ENCODE assay signal across 10 cellular contexts in genomic region chr22:28977050-28977449, GRCh38.
A peak's percentile ranks its signal among the peaks of the same experiment; 100 is the strongest.
DNase-seq lines count a peak whose midpoint lies in the region; TF ChIP-seq lines count a peak whose summit lies in the region.
"Had no signal": no experiment of that assay in that cellular context is flagged by ENCODE, and none has a peak within 500 bp of the region (broad histone marks: within the 10 kb centered on the region; RNA-seq: fewer than 3 reads in every experiment).

No MANE protein-coding gene starts in this region.

- no peak overlapping the region for H3K4me3 Mint-ChIP-seq in mesothelial cell of epicardium
- H3K4me3 Mint-ChIP-seq: central memory CD8-positive, alpha-beta T cell had no signal

- TF ChIP-seq POLR2A in vagina (IDR thresholded peaks at IDR 0.05), result no peak

- H3K36me3 Mint-ChIP-seq in mesothelial cell of epicardium, result peaks cover 2% of the 10 kb centered on the region

- H3K27ac ChIP-seq in vagina, result peak overlapping the region; percentile 78

- no peaks in the 10 kb centered on the region for H3K9me3 Mint-ChIP-seq in mesothelial cell of epicardium
- H3K9me3 Mint-ChIP-seq: central memory CD8-positive, alpha-beta T cell had no signal

- H3K4me3 ChIP-seq in epithelial cell of proximal tubule (ENCODE audit: low read depth, low read length) (peak overlapping the region; percentile 31), vagina (no peak overlapping the region)

- intact Hi-C loops in vagina (cut with DNase I), result no loop called here

- peaks cover 44% of the 10 kb centered on the region for H3K4me1 ChIP-seq in vagina

- no peaks in the 10 kb centered on the region for H3K27me3 ChIP-seq in vagina
- H3K27me3 ChIP-seq: sigmoid colon had no signal

- H3K27ac Mint-ChIP-seq in mesothelial cell of epicardium, result peak overlapping the region; percentile 98

- no peak for TF ChIP-seq CTCF in epithelial cell of proximal tubule (conservative IDR thresholded peaks at IDR 0.05; ENCODE audit: low read depth, low read length)
- TF ChIP-seq CTCF in mesothelial cell of epicardium (IDR thresholded peaks at IDR 0.05; ENCODE audit: unreplicated experiment), result no peak
- no peak for TF ChIP-seq CTCF in vagina (IDR thresholded peaks at IDR 0.05)

- H3K36me3 ChIP-seq in vagina, result no peaks in the 10 kb centered on the region
- H3K36me3 ChIP-seq: sigmoid colon had no signal

- DNase-seq in DMS53 (lab: John Stamatoyannopoulos, UW) (peak; percentile 13), DMS53 treated with DMSO at 0.1 percent for 48 hours (lab: John Stamatoyannopoulos, UW; ENCODE audit: unreplicated experiment) (no peak), epithelial cell of proximal tubule (ENCODE audit: low read depth) (no peak), mesothelial cell of epicardium (ENCODE audit: low spot score in 2 of 2, unreplicated experiment in 2 of 2) (no peak), vagina (ENCODE audit: extremely low spot score in 2 of 2) (no peak), NCI-H1105 (lab: John Stamatoyannopoulos, UW) (no peak), NCI-H2171 (lab: John Stamatoyannopoulos, UW) (no peak), NCI-H128 (lab: John Stamatoyannopoulos, UW; ENCODE audit: unreplicated experiment) (no peak)
- DNase-seq: sigmoid colon had no signal

- H3K4me1 Mint-ChIP-seq in mesothelial cell of epicardium, result peaks cover 44% of the 10 kb centered on the region
- H3K4me1 Mint-ChIP-seq: central memory CD8-positive, alpha-beta T cell had no signal

- no peaks in the 10 kb centered on the region for H3K27me3 Mint-ChIP-seq in mesothelial cell of epicardium (ENCODE audit: low read depth)

- H3K9me3 ChIP-seq in vagina, result no peaks in the 10 kb centered on the region
- H3K9me3 ChIP-seq: sigmoid colon had no signal
